In genomic region chr6:82182756-82183155, GRCh38 we compare ENCODE assay signal across 19 cellular contexts.
DNase-seq lines count a peak whose midpoint lies in the region; ATAC-seq, FAIRE-seq and TF ChIP-seq lines count a peak whose summit lies in the region.
"Had no signal": no experiment of that assay in that cellular context is flagged by ENCODE, and none has a peak within 500 bp of the region (broad histone marks: within the 10 kb centered on the region; RNA-seq: fewer than 3 reads in every experiment).

No MANE protein-coding gene starts in this region.

- H3K4me1 Mint-ChIP-seq in astrocyte (ENCODE audit: low read depth, unreplicated experiment): peaks cover 9% of the 10 kb centered on the region
- H3K4me1 Mint-ChIP-seq: activated CD4-positive, alpha-beta T cell treated with anti-CD3 and anti-CD28 coated beads, Interleukin-2, amount 10 ng/mL, durations not matched to agents 7 days and 5 days; endodermal cell had no signal

- no peaks in the 10 kb centered on the region for H3K79me2 ChIP-seq in astrocyte (ENCODE audit: insufficient read depth, low read length)

- H2AFZ ChIP-seq in astrocyte (ENCODE audit: low read depth, low read length): no peak overlapping the region

- H3K4me3 Mint-ChIP-seq in astrocyte (ENCODE audit: unreplicated experiment): no peak overlapping the region
- H3K4me3 Mint-ChIP-seq: activated CD4-positive, alpha-beta T cell treated with anti-CD3 and anti-CD28 coated beads, Interleukin-2, amount 10 ng/mL, durations not matched to agents 7 days and 5 days; CD8-positive, alpha-beta T cell; endodermal cell had no signal

- peaks cover 14% of the 10 kb centered on the region for H3K36me3 Mint-ChIP-seq in astrocyte (ENCODE audit: low read depth, unreplicated experiment)

- H3K27ac ChIP-seq in astrocyte (ENCODE audit: low read depth, low read length) (no peak overlapping the region), coronary artery (no peak overlapping the region)
- H3K27ac ChIP-seq: thoracic aorta had no signal

- ATAC-seq in GM19397 (IDR thresholded peaks at IDR 0.05; ENCODE audit: unreplicated experiment) (no peak), omental fat pad (ENCODE audit: low FRiP score) (no peak)
- ATAC-seq: CD8-positive, alpha-beta T cell had no signal

- H3K27ac Mint-ChIP-seq in astrocyte (ENCODE audit: unreplicated experiment): no peak overlapping the region
- H3K27ac Mint-ChIP-seq: activated CD4-positive, alpha-beta T cell treated with anti-CD3 and anti-CD28 coated beads, Interleukin-2, amount 10 ng/mL, durations not matched to agents 7 days and 5 days; CD8-positive, alpha-beta T cell; endodermal cell; progenitor cell of endocrine pancreas had no signal

- DNase-seq in EH (ENCODE audit: low read depth) (peak; percentile 72), HCEC 1CT (peak; percentile 55), astrocyte (ENCODE audit: low read depth) (peak; percentile 60), kidney tubule cell (ENCODE audit: low spot score) (peak; percentile 25), coronary artery (ENCODE audit: low spot score) (no peak), NCI-H526 treated with DMSO at 0.1 percent for 48 hours (lab: John Stamatoyannopoulos, UW) (no peak), omental fat pad (ENCODE audit: low spot score) (no peak)
- DNase-seq: activated CD4-positive, alpha-beta T cell treated with anti-CD3 and anti-CD28 coated beads, Interleukin-2, amount 10 ng/mL, durations not matched to agents 7 days and 5 days; activated gamma-delta T cell treated with Interleukin-2 at 50 U/mL for 16 hours; caudate nucleus; CD8-positive, alpha-beta T cell; endodermal cell; glutamatergic neuron; kidney; SIG-M5; T-helper 9 cell had no signal

- H4K20me1 ChIP-seq in astrocyte (ENCODE audit: insufficient read depth, low read length): no peaks in the 10 kb centered on the region

- TF ChIP-seq CTCF in astrocyte (IDR thresholded peaks at IDR 0.05; ENCODE audit: insufficient read depth, low read depth, low read length) (no peak), coronary artery (IDR thresholded peaks at IDR 0.05) (no peak), omental fat pad (IDR thresholded peaks at IDR 0.05) (no peak)

- H3K27me3 Mint-ChIP-seq in astrocyte (ENCODE audit: low read depth, unreplicated experiment): no peaks in the 10 kb centered on the region
- H3K27me3 Mint-ChIP-seq: activated CD4-positive, alpha-beta T cell treated with anti-CD3 and anti-CD28 coated beads, Interleukin-2, amount 10 ng/mL, durations not matched to agents 7 days and 5 days; progenitor cell of endocrine pancreas had no signal

- FAIRE-seq in astrocyte (lab: Jason Lieb, UNC): no peak

- H3K4me2 ChIP-seq in astrocyte (ENCODE audit: low read length): no peak overlapping the region

- no peaks in the 10 kb centered on the region for H3K27me3 ChIP-seq in astrocyte (ENCODE audit: insufficient read depth, low read length)

- H3K4me3 ChIP-seq in astrocyte (ENCODE audit: insufficient read depth, low read depth, low read length) (no peak overlapping the region), coronary artery (no peak overlapping the region)
- H3K4me3 ChIP-seq: thoracic aorta had no signal

- H3K9me3 ChIP-seq in astrocyte (ENCODE audit: insufficient read depth, low read depth, low read length): no peaks in the 10 kb centered on the region
- H3K9me3 ChIP-seq: thoracic aorta had no signal

- H3K36me3 ChIP-seq in astrocyte (ENCODE audit: insufficient read depth, low read length): peaks cover 13% of the 10 kb centered on the region

- peaks cover 2% of the 10 kb centered on the region for H3K9me3 Mint-ChIP-seq in astrocyte (ENCODE audit: unreplicated experiment)
- H3K9me3 Mint-ChIP-seq: activated CD4-positive, alpha-beta T cell treated with anti-CD3 and anti-CD28 coated beads, Interleukin-2, amount 10 ng/mL, durations not matched to agents 7 days and 5 days; CD8-positive, alpha-beta T cell; endodermal cell had no signal

- no peak overlapping the region for H3K9ac ChIP-seq in astrocyte (ENCODE audit: low read length)

- no peaks in the 10 kb centered on the region for H3K4me1 ChIP-seq in astrocyte (ENCODE audit: insufficient read depth, low read length)

Comparison
In these comparisons a context has a peak if more than half of its experiments do, and no peak if none do; other contexts are left out.
1. DNase-seq: peak in EH (single experiment), HCEC 1CT (single experiment), astrocyte (single experiment) and kidney tubule cell (single experiment); none in coronary artery (single experiment), NCI-H526 treated with DMSO at 0.1 percent for 48 hours (single experiment) and omental fat pad (single experiment).